ENCODE assay signal across 1 cellular context in the genomic region with DNA sequence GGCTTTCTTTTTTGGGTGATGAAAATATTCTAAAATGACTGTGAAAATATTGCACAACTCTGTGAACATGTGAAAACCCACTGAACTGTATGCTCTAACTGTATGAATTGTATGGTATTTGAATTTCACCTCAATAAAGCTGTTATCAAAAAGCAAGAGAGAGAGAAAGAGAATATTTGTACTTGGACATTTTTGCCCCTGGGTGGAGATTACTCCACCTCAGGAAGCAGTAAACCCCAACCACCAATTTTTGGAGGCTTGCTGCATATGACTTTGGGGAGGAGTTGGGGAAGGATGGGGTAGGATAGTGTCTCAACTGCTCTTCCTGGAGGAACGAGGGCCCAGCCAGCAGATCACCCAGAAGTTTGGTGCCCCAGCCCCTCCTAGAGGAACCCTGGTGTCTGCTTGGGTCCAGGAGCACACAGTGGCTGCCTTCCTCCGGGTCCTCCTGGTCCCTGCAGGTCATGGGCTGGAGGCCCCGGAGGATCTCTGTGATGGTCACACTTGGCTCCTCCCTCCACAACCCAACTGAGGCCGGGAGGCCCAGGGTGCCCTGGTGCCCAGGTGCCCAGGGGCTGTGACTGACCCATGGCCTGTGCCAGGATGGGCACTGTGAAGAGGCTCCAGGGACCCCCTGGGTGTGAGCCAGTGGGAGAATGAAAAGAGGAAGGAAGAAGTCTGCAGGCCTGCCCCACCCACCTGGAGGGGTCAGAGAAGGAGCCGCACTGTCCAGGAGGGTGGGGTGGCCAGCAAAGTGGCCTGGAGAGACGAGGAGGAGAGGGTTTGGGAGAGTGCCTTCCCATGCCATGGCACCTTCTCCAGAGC.
TF ChIP-seq lines count a peak whose summit lies in the region.

No MANE protein-coding gene starts in this region.

TF ChIP-seq in HepG2, 621 proteins besides CTCF, POLR2A, EP300 and RAD21:
- peak; percentile 69 for TF ChIP-seq CEBPB (IDR thresholded peaks at IDR 0.05; ENCODE audit: borderline replicate concordance, low read depth, low read length)
- no peak for TF ChIP-seq KLF6 (CRISPR knock-in tag; IDR thresholded peaks at IDR 0.05)
- no peak for TF ChIP-seq GABPB1 (CRISPR knock-in tag; IDR thresholded peaks at IDR 0.05)
